ENCODE assay signal across 1 cellular context in the genomic region with DNA sequence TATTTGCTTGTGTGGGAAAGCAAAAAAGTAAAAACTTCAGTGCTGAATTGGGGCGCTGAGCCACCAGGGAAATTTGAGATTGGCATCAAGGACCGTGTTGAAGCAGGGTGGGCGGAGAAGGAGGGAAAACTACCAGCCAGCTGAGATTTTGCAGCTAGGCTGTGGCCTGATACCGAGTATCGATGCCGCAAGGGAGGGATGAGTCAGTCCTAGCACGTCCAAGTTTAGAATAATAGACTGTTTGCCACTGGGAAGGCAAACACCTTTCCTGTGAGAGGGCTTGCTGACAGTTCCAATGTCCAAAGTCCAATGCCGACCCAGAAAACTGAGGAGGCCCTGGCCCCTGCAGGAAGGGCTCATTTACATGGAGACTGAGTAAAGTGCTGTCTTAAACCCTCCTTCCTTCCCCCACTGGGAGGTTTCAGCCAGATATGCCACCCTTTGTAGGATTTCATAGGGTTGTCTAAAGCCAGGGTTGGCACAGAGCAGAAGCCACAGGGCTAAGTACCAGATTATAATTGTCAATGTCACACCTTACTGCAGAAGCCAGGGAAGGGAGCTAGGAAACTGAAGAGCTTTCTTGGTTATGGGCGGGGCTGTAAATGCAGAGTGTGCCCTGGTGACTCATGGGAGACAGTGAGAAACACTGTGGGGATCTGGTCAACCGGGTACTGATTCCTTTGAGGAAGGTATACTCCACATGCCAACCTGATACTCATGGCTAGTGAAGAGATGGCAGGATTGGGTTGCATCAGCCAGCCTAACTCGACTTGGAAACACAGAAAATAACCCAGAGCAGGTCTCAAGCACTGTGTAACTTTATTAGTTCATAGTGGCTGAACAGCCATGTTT.
A peak's percentile ranks its signal among the peaks of the same experiment; 100 is the strongest.
TF ChIP-seq lines count a peak whose summit lies in the region.

No MANE protein-coding gene starts in this region.

TF ChIP-seq in K562, 482 proteins besides CTCF, POLR2A, EP300 and RAD21 (continued from another document and continues in another):
- TF ChIP-seq, protein P1, sequence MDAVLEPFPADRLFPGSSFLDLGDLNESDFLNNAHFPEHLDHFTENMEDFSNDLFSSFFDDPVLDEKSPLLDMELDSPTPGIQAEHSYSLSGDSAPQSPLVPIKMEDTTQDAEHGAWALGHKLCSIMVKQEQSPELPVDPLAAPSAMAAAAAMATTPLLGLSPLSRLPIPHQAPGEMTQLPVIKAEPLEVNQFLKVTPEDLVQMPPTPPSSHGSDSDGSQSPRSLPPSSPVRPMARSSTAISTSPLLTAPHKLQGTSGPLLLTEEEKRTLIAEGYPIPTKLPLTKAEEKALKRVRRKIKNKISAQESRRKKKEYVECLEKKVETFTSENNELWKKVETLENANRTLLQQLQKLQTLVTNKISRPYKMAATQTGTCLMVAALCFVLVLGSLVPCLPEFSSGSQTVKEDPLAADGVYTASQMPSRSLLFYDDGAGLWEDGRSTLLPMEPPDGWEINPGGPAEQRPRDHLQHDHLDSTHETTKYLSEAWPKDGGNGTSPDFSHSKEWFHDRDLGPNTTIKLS (IDR thresholded peaks at IDR 0.05; ENCODE audit: borderline replicate concordance, low read depth) = no peak
- TF ChIP-seq AFF1 (IDR thresholded peaks at IDR 0.05; ENCODE audit: low read depth in 1 of 2, partially characterized antibody in 2 of 2) (peak in 1 of 2 experiments; percentile 63), PPARD (CRISPR knock-in tag; IDR thresholded peaks at IDR 0.05) (no peak), ZNF263 (CRISPR knock-in tag; IDR thresholded peaks at IDR 0.05; ENCODE audit: borderline replicate concordance) (peak; percentile 42; the same call in 1 of the 2 replicates), MEIS2 (IDR thresholded peaks at IDR 0.05; ENCODE audit: partially characterized antibody) (no peak), CLOCK (CRISPR knock-in tag; IDR thresholded peaks at IDR 0.05; ENCODE audit: borderline replicate concordance) (no peak), DMBX1 (CRISPR knock-in tag; IDR thresholded peaks at IDR 0.05; ENCODE audit: borderline replicate concordance) (peak; percentile 92; the same call in 1 of the 2 replicates), ZNF551 (CRISPR knock-in tag; IDR thresholded peaks at IDR 0.05) (no peak), ZNF174 (CRISPR knock-in tag; IDR thresholded peaks at IDR 0.05) (no peak), CUX1 (CRISPR knock-in tag; IDR thresholded peaks at IDR 0.05) (no peak), SRSF9 (IDR thresholded peaks at IDR 0.05; ENCODE audit: borderline replicate concordance, low read depth, low read length) (no peak), TCF15 (CRISPR knock-in tag; IDR thresholded peaks at IDR 0.05) (no peak), MCM7 (IDR thresholded peaks at IDR 0.05) (no peak), ZNF311 (CRISPR knock-in tag; IDR thresholded peaks at IDR 0.05) (peak; percentile 67; the same call in 1 of the 2 replicates), SIN3A (IDR thresholded peaks at IDR 0.05; ENCODE audit: borderline replicate concordance in 2 of 2, control insufficient read depth in 1 of 2, low read depth in 2 of 2, low read length in 2 of 2) (0 out of 4 replicates have a peak, but pooled peaks of 1 of the 2 experiments have one; percentile 10), MYNN (IDR thresholded peaks at IDR 0.05) (peak; percentile 75; the same call in 1 of the 2 replicates), MYNN (CRISPR knock-in tag; IDR thresholded peaks at IDR 0.05) (no peak), CHCHD3 (CRISPR knock-in tag; IDR thresholded peaks at IDR 0.05) (no peak), ETV1 (tag; conservative IDR thresholded peaks at IDR 0.05; ENCODE audit: low read depth) (no peak), KHSRP (IDR thresholded peaks at IDR 0.05) (no peak), TCFL5 (CRISPR knock-in tag; conservative IDR thresholded peaks at IDR 0.05) (no peak), CEBPG (CRISPR knock-in tag; IDR thresholded peaks at IDR 0.05) (peak; percentile 44; the same call in 1 of the 2 replicates), CEBPG (tag; conservative IDR thresholded peaks at IDR 0.05 in 1 of 2, IDR thresholded peaks at IDR 0.05 in 1 of 2) (peak in 1 of 2 experiments; percentile 71; a peak in 1 of 4 replicates), HDAC1 (IDR thresholded peaks at IDR 0.05) (peak in 1 of 2 experiments; percentile 62; a peak in 2 of 4 replicates), WHSC1 (IDR thresholded peaks at IDR 0.05; ENCODE audit: low read length) (no peak), TEAD1 (CRISPR knock-in tag; IDR thresholded peaks at IDR 0.05) (peak in 1 of 2 experiments; percentile 78; a peak in 2 of 4 replicates), KDM4B (IDR thresholded peaks at IDR 0.05; ENCODE audit: borderline replicate concordance in 2 of 2, low read depth in 1 of 2) (no peak), SMC3 (conservative IDR thresholded peaks at IDR 0.05; ENCODE audit: insufficient read depth, low read depth, low read length) (no peak), ESRRB (CRISPR knock-in tag; IDR thresholded peaks at IDR 0.05; ENCODE audit: borderline replicate concordance) (no peak), ZBTB8A (IDR thresholded peaks at IDR 0.05; ENCODE audit: partially characterized antibody) (no peak)
- TF ChIP-seq, protein P2, sequence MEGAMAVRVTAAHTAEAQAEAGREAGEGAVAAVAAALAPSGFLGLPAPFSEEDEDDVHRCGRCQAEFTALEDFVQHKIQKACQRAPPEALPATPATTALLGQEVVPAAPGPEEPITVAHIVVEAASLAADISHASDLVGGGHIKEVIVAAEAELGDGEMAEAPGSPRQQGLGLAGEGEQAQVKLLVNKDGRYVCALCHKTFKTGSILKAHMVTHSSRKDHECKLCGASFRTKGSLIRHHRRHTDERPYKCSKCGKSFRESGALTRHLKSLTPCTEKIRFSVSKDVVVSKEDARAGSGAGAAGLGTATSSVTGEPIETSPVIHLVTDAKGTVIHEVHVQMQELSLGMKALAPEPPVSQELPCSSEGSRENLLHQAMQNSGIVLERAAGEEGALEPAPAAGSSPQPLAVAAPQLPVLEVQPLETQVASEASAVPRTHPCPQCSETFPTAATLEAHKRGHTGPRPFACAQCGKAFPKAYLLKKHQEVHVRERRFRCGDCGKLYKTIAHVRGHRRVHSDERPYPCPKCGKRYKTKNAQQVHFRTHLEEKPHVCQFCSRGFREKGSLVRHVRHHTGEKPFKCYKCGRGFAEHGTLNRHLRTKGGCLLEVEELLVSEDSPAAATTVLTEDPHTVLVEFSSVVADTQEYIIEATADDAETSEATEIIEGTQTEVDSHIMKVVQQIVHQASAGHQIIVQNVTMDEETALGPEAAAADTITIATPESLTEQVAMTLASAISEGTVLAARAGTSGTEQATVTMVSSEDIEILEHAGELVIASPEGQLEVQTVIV (CRISPR knock-in tag; IDR thresholded peaks at IDR 0.05; ENCODE audit: borderline replicate concordance) = no peak
- TF ChIP-seq, protein P3, sequence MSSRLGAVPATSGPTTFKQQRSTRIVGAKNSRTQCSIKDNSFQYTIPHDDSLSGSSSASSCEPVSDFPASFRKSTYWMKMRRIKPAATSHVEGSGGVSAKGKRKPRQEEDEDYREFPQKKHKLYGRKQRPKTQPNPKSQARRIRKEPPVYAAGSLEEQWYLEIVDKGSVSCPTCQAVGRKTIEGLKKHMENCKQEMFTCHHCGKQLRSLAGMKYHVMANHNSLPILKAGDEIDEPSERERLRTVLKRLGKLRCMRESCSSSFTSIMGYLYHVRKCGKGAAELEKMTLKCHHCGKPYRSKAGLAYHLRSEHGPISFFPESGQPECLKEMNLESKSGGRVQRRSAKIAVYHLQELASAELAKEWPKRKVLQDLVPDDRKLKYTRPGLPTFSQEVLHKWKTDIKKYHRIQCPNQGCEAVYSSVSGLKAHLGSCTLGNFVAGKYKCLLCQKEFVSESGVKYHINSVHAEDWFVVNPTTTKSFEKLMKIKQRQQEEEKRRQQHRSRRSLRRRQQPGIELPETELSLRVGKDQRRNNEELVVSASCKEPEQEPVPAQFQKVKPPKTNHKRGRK (tag; IDR thresholded peaks at IDR 0.05) = no peak
- TF ChIP-seq, protein P4, sequence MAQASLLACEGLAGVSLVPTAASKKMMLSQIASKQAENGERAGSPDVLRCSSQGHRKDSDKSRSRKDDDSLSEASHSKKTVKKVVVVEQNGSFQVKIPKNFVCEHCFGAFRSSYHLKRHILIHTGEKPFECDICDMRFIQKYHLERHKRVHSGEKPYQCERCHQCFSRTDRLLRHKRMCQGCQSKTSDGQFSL (CRISPR knock-in tag; IDR thresholded peaks at IDR 0.05) = no peak
- TF ChIP-seq, protein P4 (tag; IDR thresholded peaks at IDR 0.05) = 0 out of 4 replicates have a peak, but pooled peaks of 1 of the 2 experiments have one; percentile 54
- TF ChIP-seq, protein P5, sequence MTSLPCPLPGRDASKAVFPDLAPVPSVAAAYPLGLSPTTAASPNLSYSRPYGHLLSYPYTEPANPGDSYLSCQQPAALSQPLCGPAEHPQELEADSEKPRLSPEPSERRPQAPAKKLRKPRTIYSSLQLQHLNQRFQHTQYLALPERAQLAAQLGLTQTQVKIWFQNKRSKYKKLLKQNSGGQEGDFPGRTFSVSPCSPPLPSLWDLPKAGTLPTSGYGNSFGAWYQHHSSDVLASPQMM (CRISPR knock-in tag; IDR thresholded peaks at IDR 0.05) = no peak
